In genomic region chr6:3285049-3285639, GRCh38 we compare ENCODE assay signal across 22 cellular contexts. TPM values are rescaled to one million over a fixed set of nuclear protein-coding genes. Genes with fewer than 3 reads are reported as not detected.
DNase-seq lines count a peak whose midpoint lies in the region; ATAC-seq and TF ChIP-seq lines count a peak whose summit lies in the region.
"Had no signal": no experiment of that assay in that cellular context is flagged by ENCODE, and none has a peak within 500 bp of the region (broad histone marks: within the 10 kb centered on the region; RNA-seq: fewer than 3 reads in every experiment).

No MANE protein-coding gene starts in this region.

- intact Hi-C loops in Right ventricle myocardium superior (cut with DNase I) = no loop called here
- intact Hi-C loops in heart left ventricle (cut with DNase I) = loop anchor here in 4 of 10 donors (10.0 kb wide), 2 partner anchors 170 to 600 kb away; partner anchors contain the start of gene SLC22A23 (in 4 of the 4)
- intact Hi-C loops in vagina (cut with DNase I) = no loop called here

- H3K27me3 ChIP-seq in heart left ventricle (no peaks in the 10 kb centered on the region), suprapubic skin (no peaks in the 10 kb centered on the region), vagina (no peaks in the 10 kb centered on the region)
- H3K27me3 ChIP-seq: BE2C, esophagus squamous epithelium, gastroesophageal sphincter, MG63, SJCRH30, transverse colon had no signal

- H3K27ac ChIP-seq in heart left ventricle = no peak overlapping the region
- H3K27ac ChIP-seq in cingulate gyrus (ENCODE audit: low read depth, low read length) = peak overlapping the region; percentile 54
- H3K27ac ChIP-seq in suprapubic skin = no peak overlapping the region
- no peak overlapping the region for H3K27ac ChIP-seq in vagina
- H3K27ac ChIP-seq: esophagus squamous epithelium, gastroesophageal sphincter, SJCRH30, transverse colon had no signal

- peak; percentile 44 for DNase-seq in Right ventricle myocardium superior
- no peak for DNase-seq in heart left ventricle
- DNase-seq in medulla oblongata (ENCODE audit: extremely low spot score) = peak; percentile 44
- DNase-seq in suprapubic skin (ENCODE audit: low spot score in 2 of 2) = peak; percentile 53 to 70
- no peak for DNase-seq in vagina (ENCODE audit: extremely low spot score in 2 of 2)
- DNase-seq in effector CD4-positive, alpha-beta T cell = no peak
- DNase-seq: activated CD4-positive, alpha-beta T cell treated with anti-CD3 and anti-CD28 coated beads, Interleukin-2, amount 10 ng/mL, durations not matched to agents 7 days and 5 days; activated naive CD8-positive, alpha-beta T cell treated with anti-CD3 and anti-CD28 coated beads for 36 hours; esophagus squamous epithelium; GOT3; left cardiac atrium; MG63; NCI-H1417 treated with DMSO at 0.1 percent for 48 hours; NK-92 treated with Interleukin-12 subunit alpha and Interleukin-12 subunit beta, amount 100 ng/mL, for 24 hours; SJCRH30; stimulated activated CD4-positive, alpha-beta T cell treated with anti-CD3 and anti-CD28 coated beads, Interleukin-4, amount 100 ng/mL, for 4 hours; stimulated activated naive CD8-positive, alpha-beta T cell treated with anti-CD3 and anti-CD28 coated beads, Interleukin-15, Interleukin-2, amounts not matched to agents 100 U/mL and 50 U/mL, for 24 hours; transverse colon had no signal

- TF ChIP-seq CTCF in heart left ventricle (IDR thresholded peaks at IDR 0.05) (no peak), suprapubic skin (IDR thresholded peaks at IDR 0.05) (no peak), vagina (IDR thresholded peaks at IDR 0.05) (no peak)

- no peak for ATAC-seq in Right ventricle myocardium superior (ENCODE audit: poor library complexity)
- no peak for ATAC-seq in heart left ventricle
- no peak for ATAC-seq in SK-N-SH treated with all-trans-retinoic acid at 6 μM for 48 hours
- ATAC-seq: gastroesophageal sphincter; stimulated activated naive CD8-positive, alpha-beta T cell treated with anti-CD3 and anti-CD28 coated beads, Interleukin-15, Interleukin-2, amounts not matched to agents 100 U/mL and 50 U/mL, for 24 hours had no signal

- no peaks in the 10 kb centered on the region for H3K9me3 ChIP-seq in heart left ventricle
- no peaks in the 10 kb centered on the region for H3K9me3 ChIP-seq in suprapubic skin
- no peaks in the 10 kb centered on the region for H3K9me3 ChIP-seq in vagina
- H3K9me3 ChIP-seq: BE2C, esophagus squamous epithelium, gastroesophageal sphincter, MG63, SJCRH30, transverse colon had no signal

- H3K4me3 ChIP-seq in heart left ventricle (no peak overlapping the region), suprapubic skin (no peak overlapping the region), vagina (no peak overlapping the region)
- H3K4me3 ChIP-seq: esophagus squamous epithelium, gastroesophageal sphincter, MG63, SJCRH30, transverse colon had no signal

- WGBS in heart left ventricle, 4 donors = 86 to 93% (median 92%) methylated on average over 18 to 19 of the region's 19 CpGs
- 95% methylated on average over 14 of the region's 19 CpGs for WGBS in suprapubic skin

- no peak for TF ChIP-seq EP300 in suprapubic skin (IDR thresholded peaks at IDR 0.05)

- H3K4me1 ChIP-seq in heart left ventricle (peaks cover 0 to 31% (median 17%) of the 10 kb centered on the region in 12 donors), suprapubic skin (peaks cover 4% of the 10 kb centered on the region), vagina (peaks cover 26% of the 10 kb centered on the region)
- H3K4me1 ChIP-seq: SJCRH30 had no signal

- peaks cover 0 to 6% (median 0%) of the 10 kb centered on the region in 9 donors for H3K36me3 ChIP-seq in heart left ventricle
- peaks cover 26% of the 10 kb centered on the region for H3K36me3 ChIP-seq in suprapubic skin
- peaks cover 0 to 8% of the 10 kb centered on the region in 2 donors for H3K36me3 ChIP-seq in vagina
- H3K36me3 ChIP-seq: BE2C, MG63, SJCRH30, transverse colon had no signal

- TF ChIP-seq POLR2A in heart left ventricle (IDR thresholded peaks at IDR 0.05) = no peak
- TF ChIP-seq POLR2A in suprapubic skin (IDR thresholded peaks at IDR 0.05) = no peak
- no peak for TF ChIP-seq POLR2A in vagina (IDR thresholded peaks at IDR 0.05)

TF ChIP-seq in SK-N-SH treated with all-trans-retinoic acid at 6 μM for 48 hours, 23 proteins besides CTCF, POLR2A, EP300 and RAD21 (continues in another document):
- TF ChIP-seq PATZ1 (CRISPR knock-in tag; IDR thresholded peaks at IDR 0.05; ENCODE audit: borderline replicate concordance) = no peak
- TF ChIP-seq TSHZ2 (CRISPR knock-in tag; IDR thresholded peaks at IDR 0.05) = no peak
- TF ChIP-seq ZNF8 (CRISPR knock-in tag; IDR thresholded peaks at IDR 0.05) = no peak
- TF ChIP-seq CSRNP3 (CRISPR knock-in tag; IDR thresholded peaks at IDR 0.05) = no peak
- TF ChIP-seq ZFP3 (CRISPR knock-in tag; IDR thresholded peaks at IDR 0.05) = no peak
- no peak for TF ChIP-seq ZNF565 (CRISPR knock-in tag; conservative IDR thresholded peaks at IDR 0.05; ENCODE audit: low read depth)
- no peak for TF ChIP-seq POU6F1 (CRISPR knock-in tag; IDR thresholded peaks at IDR 0.05; ENCODE audit: borderline replicate concordance, low read depth)
- no peak for TF ChIP-seq PPARA (CRISPR knock-in tag; IDR thresholded peaks at IDR 0.05; ENCODE audit: borderline replicate concordance)

RNA-seq across cellular contexts. Expression of gene PSMG4, which starts 26.4 kb away (rescaled TPM):
- total RNA-seq in Right ventricle myocardium superior (8.9 TPM), heart left ventricle (10 to 100 TPM in 4 of 9 donors, 1 to 10 TPM in 5; 6.2 to 12.6 (median 9.7) TPM), suprapubic skin (10 to 100 TPM; 11.4 to 32.6 (median 21.1) TPM), vagina (25.0 TPM)
- polyA plus RNA-seq in heart left ventricle = 10 to 100 TPM in 1 of 2 donors, 1 to 10 TPM in 1; 8.7 to 21.7 TPM

RNA-seq across cellular contexts. Expression of gene TUBB2B, which starts 57.7 kb away (rescaled TPM):
- total RNA-seq in Right ventricle myocardium superior (1.3 TPM), heart left ventricle (1 to 10 TPM in 8 of 9 donors, under 1 TPM in 1; 0.90 to 3.4 (median 1.5) TPM), suprapubic skin (10 to 100 TPM in 3 of 4 donors, 1 to 10 TPM in 1; 9.2 to 19.3 (median 13.2) TPM), vagina (6.9 TPM)
- 1 to 10 TPM; 1.1 to 2.8 TPM for polyA plus RNA-seq in heart left ventricle
- total RNA-seq: activated CD4-positive, alpha-beta T cell treated with anti-CD3 and anti-CD28 coated beads, Interleukin-2, amount 10 ng/mL, durations not matched to agents 7 days and 5 days had no signal

Comparison
In these comparisons a context has a peak if more than half of its experiments do, and no peak if none do; other contexts are left out.
1. DNase-seq: peak in Right ventricle myocardium superior (single experiment), medulla oblongata (single experiment) and suprapubic skin (2 of 2); none in heart left ventricle (0 of 5), vagina (0 of 2) and effector CD4-positive, alpha-beta T cell (single experiment).